10 cellular contexts compared by ENCODE assay signal in the genomic region with DNA sequence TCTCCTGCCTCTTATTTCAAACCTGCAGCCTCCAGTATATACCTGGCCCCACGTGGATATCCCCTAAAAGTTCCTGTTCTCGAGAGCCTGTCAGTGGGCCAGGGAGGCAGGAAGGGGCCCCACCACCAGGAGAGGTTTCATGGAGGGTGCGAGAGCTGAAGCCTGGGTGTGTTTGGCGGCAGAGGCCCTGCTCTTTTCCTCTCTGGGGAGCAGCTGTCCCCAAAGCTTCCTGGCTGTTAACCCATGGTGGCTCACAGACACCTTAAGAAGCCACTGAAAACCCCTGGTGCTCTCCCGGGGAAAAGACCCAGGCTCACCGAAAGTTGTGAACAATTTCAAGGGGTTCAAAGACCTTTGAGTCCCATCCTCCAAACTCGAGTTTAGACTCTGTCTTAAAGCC. TPM values are rescaled to one million over a fixed set of nuclear protein-coding genes. Genes with fewer than 3 reads are reported as not detected.
A peak's percentile ranks its signal among the peaks of the same experiment; 100 is the strongest.
DNase-seq lines count a peak whose midpoint lies in the region; ATAC-seq and TF ChIP-seq lines count a peak whose summit lies in the region.
"Had no signal": no experiment of that assay in that cellular context is flagged by ENCODE, and none has a peak within 500 bp of the region (broad histone marks: within the 10 kb centered on the region; RNA-seq: fewer than 3 reads in every experiment).

No MANE protein-coding gene starts in this region.

- DNase-seq in PC-3 (no peak), cerebellum (ENCODE audit: low spot score) (no peak), NCI-H187 treated with DMSO at 0.1 percent for 48 hours (lab: John Stamatoyannopoulos, UW) (no peak), NCI-H2081 treated with DMSO at 0.1 percent for 48 hours (lab: John Stamatoyannopoulos, UW) (no peak), NCI-H524 (lab: John Stamatoyannopoulos, UW) (no peak)
- DNase-seq: activated effector memory CD4-positive, alpha-beta T cell treated with Interleukin-2 at 50 U/mL for 16 hours had no signal

- ATAC-seq in GM21526 (IDR thresholded peaks at IDR 0.05; ENCODE audit: low FRiP score, unreplicated experiment) (peak; percentile 21), PC-3 (no peak)

- H3K79me2 ChIP-seq in DOHH2 (ENCODE audit: control insufficient read depth, low read length) (no peaks in the 10 kb centered on the region), PC-3 (ENCODE audit: low read length) (peaks cover 21% of the 10 kb centered on the region)

- H3K27ac ChIP-seq in DOHH2 (ENCODE audit: low read depth, low read length) (no peak overlapping the region), PC-3 (ENCODE audit: low read length) (no peak overlapping the region)
- H3K27ac ChIP-seq: thoracic aorta had no signal

- H4K20me1 ChIP-seq in DOHH2 (ENCODE audit: control insufficient read depth, insufficient read depth, low read depth, low read length) (no peaks in the 10 kb centered on the region), PC-3 (ENCODE audit: low read length) (no peaks in the 10 kb centered on the region)

- CTCF ChIA-PET in PC-3 (lab: Charles Lee): no interaction called here

- peaks cover 17% of the 10 kb centered on the region for H3K4me1 ChIP-seq in DOHH2 (ENCODE audit: control insufficient read depth, low read length)
- H3K4me1 ChIP-seq in PC-3 (ENCODE audit: insufficient read depth, low read length): peaks cover 45% of the 10 kb centered on the region

- H3K4me3 ChIP-seq in DOHH2 (ENCODE audit: low read length) (peak overlapping the region; percentile 75), PC-3 (ENCODE audit: low read length) (peak overlapping the region; percentile 73; the same call in 1 of the 2 replicates), iPS-18c (ENCODE audit: insufficient read depth, low read depth, low read length) (peak overlapping the region; percentile 92)

- TSS peak; percentile 22 for BruUV-seq in PC-3 (replicated peaks; lab: Mats Ljungman, UMichigan)

- H2AFZ ChIP-seq in PC-3 (ENCODE audit: low read length): 0 out of 2 replicates have a peak overlapping the region, but pooled peaks have one; percentile 69

- H3K9me3 ChIP-seq in DOHH2 (ENCODE audit: control insufficient read depth, insufficient read depth, low read length): no peaks in the 10 kb centered on the region
- no peaks in the 10 kb centered on the region for H3K9me3 ChIP-seq in PC-3 (ENCODE audit: low read length)
- no peaks in the 10 kb centered on the region for H3K9me3 ChIP-seq in iPS-18c (ENCODE audit: control insufficient read depth, insufficient read depth, low read length)
- H3K9me3 ChIP-seq: thoracic aorta had no signal

- no peaks in the 10 kb centered on the region for H3F3A ChIP-seq in DOHH2 (ENCODE audit: control insufficient read depth, insufficient read depth)
- H3F3A ChIP-seq in PC-3 (ENCODE audit: low read length, unreplicated experiment): no peaks in the 10 kb centered on the region

- no peaks in the 10 kb centered on the region for H3K9me2 ChIP-seq in DOHH2 (replicated peaks; ENCODE audit: control insufficient read depth, low read length)
- no peaks in the 10 kb centered on the region for H3K9me2 ChIP-seq in PC-3 (replicated peaks; ENCODE audit: low read length)

- H3K4me2 ChIP-seq in DOHH2 (ENCODE audit: low read length): peak overlapping the region; percentile 77
- peak overlapping the region; percentile 87 for H3K4me2 ChIP-seq in PC-3 (ENCODE audit: low read length)

- H3K36me3 ChIP-seq in DOHH2 (ENCODE audit: control insufficient read depth, low read length) (no peaks in the 10 kb centered on the region), PC-3 (ENCODE audit: low read depth, low read length) (no peaks in the 10 kb centered on the region; the same call in 1 of the 2 replicates)

- H3K27me3 ChIP-seq in DOHH2 (ENCODE audit: control insufficient read depth, low read length): peaks cover 12% of the 10 kb centered on the region
- H3K27me3 ChIP-seq in PC-3 (ENCODE audit: low read length): no peaks in the 10 kb centered on the region

- intact Hi-C loops in PC-3 (cut with micrococcal nuclease): loop anchor here (10.0 kb wide), 1 partner anchor 274 kb away; no protein-coding TSS in a partner anchor

- H3K9ac ChIP-seq in PC-3 (ENCODE audit: low read length): peak overlapping the region; percentile 10; the same call in 1 of the 2 replicates

- POLR2A ChIA-PET in PC-3 (lab: Charles Lee; ENCODE audit: unreplicated experiment): interaction anchor here (0.5 to 0.6 kb wide), 2 partner anchors 10 to 19 kb away, joined by 5 to 10 read pairs; no protein-coding TSS in a partner anchor

- no peak for TF ChIP-seq CTCF in DOHH2 (IDR thresholded peaks at IDR 0.05; ENCODE audit: low read depth, low read length, poor library complexity, severe bottlenecking)
- no peak for TF ChIP-seq CTCF in PC-3 (conservative IDR thresholded peaks at IDR 0.05; ENCODE audit: low read depth, low read length)

RNA-seq across cellular contexts. Expression of a gene that starts 1.1 kb away (rescaled TPM):
- total RNA-seq in PC-3 (2014; rRNA removed) (4.4 and 5.0 TPM in 2 replicates), cerebellum (5.5 TPM)

RNA-seq across cellular contexts. Expression of a gene that starts 17.5 kb away (rescaled TPM):
- total RNA-seq in PC-3 (2014; rRNA removed) (22.0 and 28.3 TPM in 2 replicates), cerebellum (23.4 TPM)

RNA-seq across cellular contexts. Expression of a gene that starts 34.2 kb away (rescaled TPM):
- 116 and 138 TPM in 2 replicates for total RNA-seq in PC-3 (2014; rRNA removed)
- total RNA-seq in cerebellum: 12.8 TPM

RNA-seq across cellular contexts. Expression of a gene that starts 35.5 kb away (rescaled TPM):
- 55.8 and 77.1 TPM in 2 replicates for total RNA-seq in PC-3 (2014; rRNA removed)
- total RNA-seq in cerebellum: 22.9 TPM

RNA-seq across cellular contexts. Expression of a gene that starts 48.5 kb away (rescaled TPM):
- total RNA-seq in PC-3 (2014; rRNA removed) (4.0 and 4.7 TPM in 2 replicates), cerebellum (0.18 TPM)
